In the genomic region with DNA sequence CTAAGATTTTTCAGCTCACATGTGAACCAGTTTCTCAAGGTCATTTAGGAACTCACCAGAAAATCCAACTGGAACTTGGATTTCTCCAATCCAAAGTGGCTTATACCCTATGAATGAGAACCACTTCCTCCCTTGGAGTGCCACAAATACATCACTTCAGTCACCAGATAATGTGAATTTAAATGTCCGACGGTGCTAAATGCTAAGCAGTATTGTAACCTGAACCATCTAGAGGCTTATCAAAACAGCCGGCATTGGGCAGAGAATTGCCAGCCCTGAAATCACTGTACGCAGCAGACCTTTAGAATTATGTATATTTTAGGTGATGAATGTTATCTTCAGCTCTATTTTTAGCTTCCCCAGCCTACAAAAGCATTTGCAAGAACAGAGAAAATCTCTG, we compare ENCODE assay signal across 15 cellular contexts.
DNase-seq lines count a peak whose midpoint lies in the region; TF ChIP-seq lines count a peak whose summit lies in the region.
"Had no signal": no experiment of that assay in that cellular context is flagged by ENCODE, and none has a peak within 500 bp of the region (broad histone marks: within the 10 kb centered on the region; RNA-seq: fewer than 3 reads in every experiment).

No MANE protein-coding gene starts in this region.

- no peak overlapping the region for H2AFZ ChIP-seq in MM.1S (ENCODE audit: low read length)

- no peak overlapping the region for H3K4me2 ChIP-seq in MM.1S (ENCODE audit: low read depth, low read length)
- H3K4me2 ChIP-seq: KMS-11, SK-N-SH had no signal

- DNase-seq in G401 (ENCODE audit: low spot score) (peak; percentile 8), NCI-H146 (lab: John Stamatoyannopoulos, UW) (peak; percentile 85), NCI-H2227 treated with DMSO at 0.1 percent for 48 hours (lab: John Stamatoyannopoulos, UW) (peak; percentile 44), left kidney (ENCODE audit: low read depth, low spot score) (peak; percentile 69), MM.1S (no peak), HT-29 (ENCODE audit: low spot score) (no peak), COLO668 (lab: John Stamatoyannopoulos, UW; ENCODE audit: unreplicated experiment) (no peak)
- DNase-seq: ACHN; Calu3; CD4-positive, CD25-positive, alpha-beta regulatory T cell; NCI-H1105 treated with DMSO at 0.1 percent for 48 hours; NCI-H1930; NCI-H526 treated with DMSO at 0.1 percent for 48 hours; SK-N-SH had no signal

- H3K9me2 ChIP-seq in MM.1S (replicated peaks; ENCODE audit: insufficient read depth, low read length): no peaks in the 10 kb centered on the region
- H3K9me2 ChIP-seq: SK-N-SH had no signal

- H3K4me3 ChIP-seq in MM.1S (ENCODE audit: low read length): no peak overlapping the region

- H3K79me2 ChIP-seq in MM.1S (ENCODE audit: low read length): no peaks in the 10 kb centered on the region

- no peak overlapping the region for H3K9ac ChIP-seq in MM.1S (ENCODE audit: low read length)
- H3K9ac ChIP-seq: KMS-11, SK-N-SH had no signal

- H3K4me1 ChIP-seq in MM.1S (ENCODE audit: low read length): no peaks in the 10 kb centered on the region

- no peak for TF ChIP-seq CTCF in MM.1S (IDR thresholded peaks at IDR 0.05; ENCODE audit: low read length)

- no peaks in the 10 kb centered on the region for H3K27me3 ChIP-seq in MM.1S (replicated peaks; ENCODE audit: insufficient read depth, low read length)

- no peaks in the 10 kb centered on the region for H3F3A ChIP-seq in MM.1S (ENCODE audit: insufficient read depth, low read length)

- H4K20me1 ChIP-seq in MM.1S (ENCODE audit: insufficient read depth, low read length): no peaks in the 10 kb centered on the region

- in situ Hi-C loops in G401 (cut with HindIII; ENCODE audit: low sequenced_read_pairs): no loop called here

- H3K9me3 ChIP-seq in MM.1S (replicated peaks; ENCODE audit: insufficient read depth, low read length): no peaks in the 10 kb centered on the region
- H3K9me3 ChIP-seq: SK-N-SH had no signal

- no peak overlapping the region for H3K27ac ChIP-seq in MM.1S (ENCODE audit: low read length)
- H3K27ac ChIP-seq: KMS-11 had no signal

- H3K36me3 ChIP-seq in MM.1S (replicated peaks; ENCODE audit: insufficient read depth, low read length): no peaks in the 10 kb centered on the region

Comparison
In these comparisons a context has a peak if more than half of its experiments do, and no peak if none do; other contexts are left out.
1. DNase-seq: peak in G401 (single experiment), NCI-H146 (single experiment), NCI-H2227 treated with DMSO at 0.1 percent for 48 hours (single experiment) and left kidney (single experiment); none in MM.1S (single experiment), HT-29 (single experiment) and COLO668 (single experiment).